In the genomic region with DNA sequence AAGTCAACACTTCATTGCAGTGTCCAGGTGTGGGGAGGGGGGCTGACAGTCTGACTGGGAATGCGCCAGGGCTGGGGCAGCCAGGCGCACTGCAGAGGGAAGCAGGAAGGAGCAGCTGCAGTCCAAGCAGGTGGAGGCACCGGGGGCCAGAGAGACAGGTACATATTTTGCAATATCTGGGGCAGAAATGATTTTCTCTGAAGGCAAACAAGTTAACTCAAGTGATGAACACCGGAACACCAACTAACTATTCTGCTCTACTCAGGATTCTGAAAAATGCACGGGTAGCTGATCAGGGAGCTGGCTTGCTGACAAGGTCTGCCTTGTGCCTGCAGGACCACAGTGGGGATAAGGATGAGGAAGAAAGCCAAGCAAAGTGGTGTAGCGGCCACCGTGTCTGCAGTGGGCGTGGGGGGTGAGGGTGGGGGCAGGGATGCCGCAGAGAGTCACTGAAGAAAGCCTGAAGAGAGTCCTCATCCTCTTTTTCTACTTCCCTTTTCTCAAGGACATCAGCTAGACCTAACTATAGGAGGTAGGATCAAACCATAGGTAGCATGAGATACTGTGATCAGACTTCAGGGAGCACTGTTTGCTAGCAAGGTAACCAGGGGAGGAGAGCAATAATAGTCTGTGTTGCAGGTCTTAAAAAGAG, we compare ENCODE assay signal across 21 cellular contexts.
DNase-seq lines count a peak whose midpoint lies in the region; TF ChIP-seq lines count a peak whose summit lies in the region.
"Had no signal": no experiment of that assay in that cellular context is flagged by ENCODE, and none has a peak within 500 bp of the region (broad histone marks: within the 10 kb centered on the region; RNA-seq: fewer than 3 reads in every experiment).

No MANE protein-coding gene starts in this region.

- no peaks in the 10 kb centered on the region for H4K20me1 ChIP-seq in Karpas-422 (ENCODE audit: insufficient read depth, low read depth, low read length)

- H3K9ac ChIP-seq in Karpas-422 (ENCODE audit: low read length), result 0 out of 2 replicates have a peak overlapping the region, but pooled peaks have one; percentile 1

- H3K27me3 ChIP-seq in Karpas-422 (ENCODE audit: low read length) (no peaks in the 10 kb centered on the region), adrenal gland (no peaks in the 10 kb centered on the region)
- H3K27me3 ChIP-seq: ascending aorta, right lobe of liver, tibial artery had no signal

- H3K9me3 ChIP-seq in Karpas-422 (ENCODE audit: low read length), result no peaks in the 10 kb centered on the region
- no peaks in the 10 kb centered on the region for H3K9me3 ChIP-seq in adrenal gland (replicated peaks in 1 of 3)
- H3K9me3 ChIP-seq: ascending aorta, right lobe of liver, tibial artery had no signal

- DNase-seq in G401 (ENCODE audit: low spot score), result peak; percentile 72
- DNase-seq in Karpas-422, result no peak
- DNase-seq in NOMO-1 (lab: John Stamatoyannopoulos, UW; ENCODE audit: unreplicated experiment in 2 of 2), result peak; percentile 7 to 55
- peak in 1 of 7 donors; percentile 10 for DNase-seq in adrenal gland
- no peak for DNase-seq in cardiac septum (ENCODE audit: low spot score)
- DNase-seq in NCI-H510A treated with DMSO at 0.1 percent for 48 hours (lab: John Stamatoyannopoulos, UW), result no peak
- no peak for DNase-seq in cerebellum (ENCODE audit: low spot score)
- no peak for DNase-seq in activated naive CD4-positive, alpha-beta T cell treated with Interleukin-2 at 50 U/mL for 16 hours
- DNase-seq: activated CD4-positive, alpha-beta T cell treated with anti-CD3 and anti-CD28 coated beads for 4 hours; activated T-cell treated with anti-CD3 and anti-CD28 coated beads, Interleukin-2, amount 50 U/mL, for 48 hours; C1 segment of cervical spinal cord; central memory CD4-positive, alpha-beta T cell; kidney glomerular epithelial cell; NCI-H146; NCI-H82; right lobe of liver; SHP77 treated with DMSO at 0.1 percent for 48 hours; stimulated activated naive CD8-positive, alpha-beta T cell treated with anti-CD3 and anti-CD28 coated beads, Interleukin-15, Interleukin-2, amounts not matched to agents 100 U/mL and 50 U/mL, for 24 hours; tibial artery had no signal

- peak overlapping the region; percentile 66 for H3K4me2 ChIP-seq in Karpas-422 (ENCODE audit: low read depth, low read length, poor library complexity, severe bottlenecking)

- 66 to 77% (median 71%) methylated on average over 9 of the region's 9 CpGs for WGBS in adrenal gland, 4 donors

- H3K4me1 ChIP-seq in Karpas-422 (ENCODE audit: low read length) (peaks cover 100% of the 10 kb centered on the region), adrenal gland (replicated peaks in 1 of 2) (peaks cover 10 to 53% of the 10 kb centered on the region in 2 donors)
- H3K4me1 ChIP-seq: ascending aorta, right lobe of liver, tibial artery had no signal

- H3K4me3 ChIP-seq in Karpas-422 (ENCODE audit: low read length), result no peak overlapping the region
- H3K4me3 ChIP-seq in adrenal gland, result no peak overlapping the region
- H3K4me3 ChIP-seq: ascending aorta, lung, right lobe of liver, tibial artery had no signal

- H3K9me2 ChIP-seq in Karpas-422 (replicated peaks; ENCODE audit: insufficient read depth, low read length), result no peaks in the 10 kb centered on the region

- intact Hi-C loops in adrenal gland (cut with DNase I), result no loop called here
- intact Hi-C loops in cardiac septum (cut with DNase I), result no loop called here

- TF ChIP-seq CTCF in adrenal gland (IDR thresholded peaks at IDR 0.05), result no peak

- H2AFZ ChIP-seq in Karpas-422 (ENCODE audit: low read length), result no peak overlapping the region

- peaks cover 8% of the 10 kb centered on the region for H3K36me3 ChIP-seq in Karpas-422 (ENCODE audit: insufficient read depth, low read length)
- no peaks in the 10 kb centered on the region for H3K36me3 ChIP-seq in adrenal gland (replicated peaks in 1 of 2)
- H3K36me3 ChIP-seq: ascending aorta, right lobe of liver, tibial artery had no signal

- in situ Hi-C loops in G401 (cut with HindIII; ENCODE audit: low sequenced_read_pairs), result no loop called here

- peaks cover 72% of the 10 kb centered on the region for H3K79me2 ChIP-seq in Karpas-422 (ENCODE audit: low read length)

- H3K27ac ChIP-seq in Karpas-422 (ENCODE audit: low read length), result peak overlapping the region; percentile 99
- peak overlapping the region in 3 of 5 donors; percentile 15 to 52 (median 19) for H3K27ac ChIP-seq in adrenal gland
- H3K27ac ChIP-seq: ascending aorta, right lobe of liver, tibial artery had no signal

- TF ChIP-seq POLR2A in adrenal gland (IDR thresholded peaks at IDR 0.05), result no peak

Comparison
In these comparisons a context has a peak if more than half of its experiments do, and no peak if none do; other contexts are left out.
1. DNase-seq: peak in G401 (single experiment) and NOMO-1 (2 of 2); none in Karpas-422 (single experiment), cardiac septum (single experiment), NCI-H510A treated with DMSO at 0.1 percent for 48 hours (single experiment), cerebellum (single experiment) and activated naive CD4-positive, alpha-beta T cell treated with Interleukin-2 at 50 U/mL for 16 hours (single experiment).